6 cellular contexts compared by ENCODE assay signal in genomic region chr12:56479625-56480024, GRCh38. TPM values are rescaled to one million over a fixed set of nuclear protein-coding genes. Genes with fewer than 3 reads are reported as not detected.
"Had no signal": no experiment of that assay in that cellular context is flagged by ENCODE, and none has a peak within 500 bp of the region (broad histone marks: within the 10 kb centered on the region; RNA-seq: fewer than 3 reads in every experiment).

No MANE protein-coding gene starts in this region.

- H3K4me3 ChIP-seq: GM23338 had no signal

- DNase-seq: H9, HCEC 1CT, KBM-7 had no signal

- H2AFZ ChIP-seq: GM23338 had no signal

- H3K4me2 ChIP-seq: GM23338 had no signal

- ATAC-seq: GM23338 had no signal

RNA-seq across cellular contexts. Expression of gene MIP, which starts 25.2 kb away (rescaled TPM):
- total RNA-seq: GM23338, H1 had no signal
- polyA plus RNA-seq: IgD-negative memory B cell had no signal
